1 cellular context compared by ENCODE assay signal in the genomic region with DNA sequence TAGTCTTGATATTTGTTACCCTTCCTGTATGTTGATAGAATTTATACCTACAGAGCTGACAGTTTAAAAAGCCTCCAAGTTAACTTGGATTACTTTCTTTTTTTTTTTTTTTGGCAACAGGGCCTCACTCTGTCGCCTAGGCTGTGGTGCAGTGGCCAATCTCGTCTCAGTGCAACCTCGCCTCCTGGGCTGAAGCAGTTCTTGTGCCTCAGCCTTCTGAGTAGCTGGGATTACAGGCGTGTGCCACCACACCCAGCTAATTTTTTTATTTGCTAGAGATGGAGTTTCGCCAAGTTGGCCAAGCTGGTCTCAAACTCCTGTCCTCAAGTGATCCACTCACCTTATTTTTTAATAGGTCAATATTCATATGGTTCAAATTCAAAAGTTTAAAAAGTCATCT.
TF ChIP-seq lines count a peak whose summit lies in the region.

No MANE protein-coding gene starts in this region.

TF ChIP-seq in endothelial cell of umbilical vein, 7 proteins besides CTCF, POLR2A, EP300 and RAD21:
- TF ChIP-seq EZH2 (IDR thresholded peaks at IDR 0.05; ENCODE audit: borderline replicate concordance, low read depth, low read length, severe bottlenecking) (no peak), MYC (IDR thresholded peaks at IDR 0.05; ENCODE audit: low read depth, low read length) (no peak), JUN (IDR thresholded peaks at IDR 0.05; ENCODE audit: borderline replicate concordance, insufficient read depth, insufficient read length, low read depth) (no peak), FOS (IDR thresholded peaks at IDR 0.05; ENCODE audit: borderline replicate concordance, insufficient read depth, low read length) (no peak), GATA2 (IDR thresholded peaks at IDR 0.05; ENCODE audit: insufficient read depth, insufficient read length, low read depth, low read length) (no peak), MAX (IDR thresholded peaks at IDR 0.05; ENCODE audit: insufficient read depth, insufficient read length) (no peak), POLR2AphosphoS5 (IDR thresholded peaks at IDR 0.05; ENCODE audit: insufficient read depth, low read depth, low read length) (no peak)
